ENCODE assay signal across 15 cellular contexts in the genomic region with DNA sequence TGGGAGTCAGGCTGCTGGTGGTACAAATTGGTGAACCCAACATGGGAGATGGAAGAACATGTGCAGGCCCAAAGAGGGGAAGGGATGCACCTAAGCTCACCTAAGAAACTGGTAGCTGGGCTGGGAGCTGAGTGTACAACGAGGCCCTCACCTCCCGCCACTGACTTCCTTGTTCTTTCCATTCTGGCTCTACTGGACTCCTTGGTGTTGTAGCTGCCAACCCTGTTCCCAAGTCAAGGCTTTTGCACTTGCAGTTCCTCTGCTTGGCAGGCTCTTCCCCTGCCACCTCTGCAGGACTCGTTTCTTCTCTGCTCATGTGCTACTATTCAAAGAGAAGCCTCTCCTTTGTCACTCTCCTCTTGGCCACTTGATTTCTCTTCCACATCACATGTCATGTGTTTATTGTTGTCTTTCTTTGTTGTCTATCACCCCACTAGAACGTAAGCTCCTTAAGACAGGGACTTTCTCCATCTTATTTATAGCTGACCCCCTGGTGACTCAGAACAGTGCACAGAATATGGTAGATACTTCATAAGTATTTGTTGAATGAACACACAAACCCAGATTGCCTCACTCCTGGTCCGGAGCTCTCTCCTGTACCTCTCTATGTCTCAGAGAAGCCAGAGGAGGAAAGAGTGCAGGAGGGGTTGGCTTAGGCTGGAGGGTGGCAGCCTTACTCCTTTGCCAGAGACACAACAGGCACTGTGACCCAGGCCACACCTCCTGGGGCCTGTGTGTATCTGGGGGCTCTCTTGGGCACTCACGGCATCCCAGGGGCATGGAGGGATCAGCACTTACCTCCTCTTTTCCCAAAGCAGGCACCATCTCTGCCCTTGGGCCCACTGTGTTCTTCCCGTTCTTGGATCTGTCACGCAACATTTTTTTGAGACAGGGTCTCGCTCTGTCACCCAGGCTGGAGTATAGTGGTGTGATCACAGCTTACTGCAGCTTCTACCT. TPM values are rescaled to one million over a fixed set of nuclear protein-coding genes. Genes with fewer than 3 reads are reported as not detected.
A peak's percentile ranks its signal among the peaks of the same experiment; 100 is the strongest.
DNase-seq lines count a peak whose midpoint lies in the region; ATAC-seq and TF ChIP-seq lines count a peak whose summit lies in the region.
"Had no signal": no experiment of that assay in that cellular context is flagged by ENCODE, and none has a peak within 500 bp of the region (broad histone marks: within the 10 kb centered on the region; RNA-seq: fewer than 3 reads in every experiment).

No MANE protein-coding gene starts in this region.

- peak overlapping the region; percentile 75 for H4K5ac ChIP-seq in IMR-90 (ENCODE audit: low read depth, low read length)

- H3K4me3 ChIP-seq in ACC112 (ENCODE audit: low read depth, low read length) (no peak overlapping the region; the same call in 1 of the 2 replicates), IMR-90 (ENCODE audit: insufficient read depth, low read depth, low read length) (no peak overlapping the region), colonic mucosa (no peak overlapping the region), mucosa of stomach (ENCODE audit: low read length) (no peak overlapping the region)
- H3K4me3 ChIP-seq: heart left ventricle, K562 had no signal

- peak overlapping the region; percentile 76; the same call in 1 of the 2 replicates for H3K23ac ChIP-seq in IMR-90 (ENCODE audit: low read depth, low read length)

- in situ Hi-C loops in IMR-90 (cut with MboI; ENCODE audit: low sequenced_read_pairs): no loop called here

- no peaks in the 10 kb centered on the region for H4K20me1 ChIP-seq in IMR-90 (ENCODE audit: insufficient read depth, low read length)

- dilution Hi-C loops in IMR-90 (cut with HindIII; ENCODE audit: low sequenced_read_pairs, unreplicated experiment): no loop called here

- H3K27ac ChIP-seq in ACC112 (ENCODE audit: low read depth, low read length) (peak overlapping the region; percentile 87), IMR-90 (ENCODE audit: insufficient read depth, low read length) (peak overlapping the region; percentile 55), colonic mucosa (peak overlapping the region; percentile 74)
- H3K27ac ChIP-seq: heart left ventricle had no signal

- H3K4ac ChIP-seq in IMR-90 (ENCODE audit: low read depth, low read length): peak overlapping the region; percentile 87

- peak overlapping the region; percentile 89 for H4K91ac ChIP-seq in IMR-90 (ENCODE audit: insufficient read depth, low read depth, low read length)

- no peak for TF ChIP-seq RAD21 in IMR-90 (IDR thresholded peaks at IDR 0.05; ENCODE audit: low read length)

- peaks cover 29% of the 10 kb centered on the region for H3K9me1 ChIP-seq in IMR-90 (ENCODE audit: insufficient read depth, low read length)

- intact Hi-C loops in IMR-90 (cut with micrococcal nuclease) (no loop called here), colonic mucosa (cut with DNase I) (no loop called here)

- no TSS peak for BruUV-seq in IMR-90 (replicated peaks; lab: Mats Ljungman, UMichigan)

- POLR2A ChIA-PET in IMR-90 (lab: Charles Lee; ENCODE audit: unreplicated experiment): interaction anchor here (0.6 kb wide), 1 partner anchor 29 kb away, joined by 3 read pairs; no protein-coding TSS in a partner anchor

- ATAC-seq in IMR-90 (ENCODE audit: low read depth) (peak; percentile 66), GM21723 (IDR thresholded peaks at IDR 0.05; ENCODE audit: unreplicated experiment) (no peak), HG03108 (IDR thresholded peaks at IDR 0.05; ENCODE audit: unreplicated experiment) (no peak)
- ATAC-seq: K562, left lobe of liver had no signal

- H2AFZ ChIP-seq in ACC112 (ENCODE audit: low read length, unreplicated experiment): peak overlapping the region; percentile 36
- H2AFZ ChIP-seq in IMR-90 (replicated peaks; ENCODE audit: low read length, poor library complexity): peak overlapping the region; percentile 86

- peak overlapping the region; percentile 72 for H2AK5ac ChIP-seq in IMR-90 (ENCODE audit: low read depth, low read length)

- no peak for TF ChIP-seq CTCF in IMR-90 (conservative IDR thresholded peaks at IDR 0.05; ENCODE audit: low read depth, low read length)
- TF ChIP-seq CTCF in colonic mucosa (IDR thresholded peaks at IDR 0.05): no peak

- TF ChIP-seq POLR2A in IMR-90 (IDR thresholded peaks at IDR 0.05; ENCODE audit: low read depth, low read length): peak; percentile 48; the same call in 1 of the 2 replicates

- DNase-seq in IMR-90 (peak; percentile 85), colonic mucosa (peak; percentile 38), activated gamma-delta T cell (lab: John Stamatoyannopoulos, UW) (no peak), GOT3 (lab: John Stamatoyannopoulos, UW) (no peak)
- DNase-seq: activated CD4-positive, alpha-beta memory T cell treated with anti-CD3 and anti-CD28 coated beads, Interleukin-2, amount 10 ng/mL, durations not matched to agents 7 days and 5 days; endodermal cell; NCI-H1930; NCI-H82 had no signal

- H3K9me3 ChIP-seq in IMR-90 (ENCODE audit: control insufficient read depth, insufficient read depth, low read length): no peaks in the 10 kb centered on the region
- no peaks in the 10 kb centered on the region for H3K9me3 ChIP-seq in colonic mucosa
- H3K9me3 ChIP-seq in mucosa of stomach (ENCODE audit: control insufficient read depth, low read length): no peaks in the 10 kb centered on the region
- H3K9me3 ChIP-seq: heart left ventricle had no signal

- H3K18ac ChIP-seq in IMR-90 (ENCODE audit: low read depth, low read length): peak overlapping the region; percentile 81

- H2BK120ac ChIP-seq in IMR-90 (ENCODE audit: low read depth, low read length): peak overlapping the region; percentile 89

- no peaks in the 10 kb centered on the region for H3K27me3 ChIP-seq in ACC112 (ENCODE audit: insufficient read depth, low read length)
- no peaks in the 10 kb centered on the region for H3K27me3 ChIP-seq in IMR-90 (ENCODE audit: control insufficient read depth, insufficient read depth, low read length)
- H3K27me3 ChIP-seq in colonic mucosa: no peaks in the 10 kb centered on the region
- H3K27me3 ChIP-seq in mucosa of stomach (ENCODE audit: control insufficient read depth, insufficient read depth, low read length): no peaks in the 10 kb centered on the region
- H3K27me3 ChIP-seq: heart left ventricle had no signal

- H3K79me2 ChIP-seq in ACC112 (ENCODE audit: control insufficient read depth, insufficient read depth, low read length, unreplicated experiment): no peaks in the 10 kb centered on the region

- H3K4me1 ChIP-seq in ACC112 (ENCODE audit: control insufficient read depth, insufficient read depth, low read length, unreplicated experiment): peaks cover 22% of the 10 kb centered on the region
- peaks cover 18% of the 10 kb centered on the region for H3K4me1 ChIP-seq in IMR-90 (ENCODE audit: control insufficient read depth, insufficient read depth, low read length)
- no peaks in the 10 kb centered on the region for H3K4me1 ChIP-seq in colonic mucosa
- H3K4me1 ChIP-seq in mucosa of stomach (ENCODE audit: control insufficient read depth, insufficient read depth, low read length): peaks cover 62% of the 10 kb centered on the region

- H3K36me3 ChIP-seq in ACC112 (ENCODE audit: insufficient read depth, low read length) (no peaks in the 10 kb centered on the region), IMR-90 (ENCODE audit: control insufficient read depth, insufficient read depth, low read length) (no peaks in the 10 kb centered on the region), colonic mucosa (no peaks in the 10 kb centered on the region), mucosa of stomach (ENCODE audit: control insufficient read depth, insufficient read depth, low read length) (no peaks in the 10 kb centered on the region)
- H3K36me3 ChIP-seq: heart left ventricle had no signal

- peak overlapping the region; percentile 66 for H3K14ac ChIP-seq in IMR-90 (replicated peaks; ENCODE audit: low read depth, low read length)

- H3K9ac ChIP-seq in IMR-90 (ENCODE audit: low read depth, low read length) (no peak overlapping the region), colonic mucosa (ENCODE audit: low read depth in 2 of 2, low read length in 2 of 2) (peak overlapping the region in 1 of 2 donors; percentile 64), mucosa of stomach (ENCODE audit: low read length) (peak overlapping the region; percentile 54)

- H3K79me1 ChIP-seq in IMR-90 (ENCODE audit: low read depth in 1 of 2, low read length in 2 of 2): peaks cover 0 to 3% of the 10 kb centered on the region in 2 experiments; a peak in 1 of 4 replicates

- H2BK20ac ChIP-seq in IMR-90 (ENCODE audit: low read depth, low read length): peak overlapping the region; percentile 86

- H3K56ac ChIP-seq in IMR-90 (ENCODE audit: extremely low read depth, insufficient read depth, low read length): peak overlapping the region; percentile 34; the same call in 1 of the 2 replicates

- H3K4me2 ChIP-seq in IMR-90 (ENCODE audit: low read depth, low read length): peak overlapping the region; percentile 31; the same call in 1 of the 2 replicates

- WGBS in IMR-90 (ENCODE audit: extremely low coverage in 2 of 2, insufficient read length in 1 of 2), 2 experiments: 100% methylated on average over 1 of the region's 9 CpGs; no CpG with 5 or more reads in 1 of the 2 experiments

- H2BK15ac ChIP-seq in IMR-90 (ENCODE audit: low read depth, low read length): peak overlapping the region; percentile 32

- peak overlapping the region; percentile 92 for H2AK9ac ChIP-seq in IMR-90 (replicated peaks; ENCODE audit: low read depth, low read length, poor library complexity)

- peak overlapping the region; percentile 58 to 87 for H4K8ac ChIP-seq in IMR-90 (ENCODE audit: low read depth in 2 of 2, low read length in 2 of 2)

- peak overlapping the region; percentile 98 for H2BK5ac ChIP-seq in IMR-90 (ENCODE audit: low read depth, low read length, poor library complexity, severe bottlenecking)

- CTCF ChIA-PET in IMR-90 (lab: Yijun Ruan, JAX): interaction anchor here (0.6 to 1.3 kb wide), 3 partner anchors 9 to 55 kb away, joined by 3 to 7 read pairs (median 4); partner anchors contain the start of gene NFX1

RNA-seq across cellular contexts. Expression of gene SPINK4, which starts 5.2 kb away (rescaled TPM):
- total RNA-seq in IMR-90 (2012; rRNA removed): not detected in 2 replicates
- polyA plus RNA-seq in IMR-90 (2012; rRNA removed): not detected in 2 replicates
- polyA plus RNA-seq in IMR-90 (2012; cell fraction: cytosol; rRNA removed): not detected in 2 replicates
- polyA plus RNA-seq in IMR-90 (2012; cell fraction: nucleus; rRNA removed; ENCODE audit: low replicate concordance): not detected in 2 replicates
- total RNA-seq in colonic mucosa: 100 to 1,000 TPM; 212 to 214 TPM
- total RNA-seq: activated CD4-positive, alpha-beta memory T cell treated with anti-CD3 and anti-CD28 coated beads, Interleukin-2, amount 10 ng/mL, durations not matched to agents 7 days and 5 days; heart left ventricle; left lobe of liver had no signal
- polyA plus RNA-seq: heart left ventricle had no signal

RNA-seq across cellular contexts. Expression of gene BAG1, which starts 29.7 kb away (rescaled TPM):
- total RNA-seq in IMR-90 (2012; rRNA removed) (4.5 and 8.3 TPM in 2 replicates), colonic mucosa (100 to 1,000 TPM; 117 to 122 TPM)
- 20.4 and 20.9 TPM in 2 replicates for polyA plus RNA-seq in IMR-90 (2012; rRNA removed)
- polyA plus RNA-seq in IMR-90 (2012; cell fraction: cytosol; rRNA removed): 25.9 and 61.7 TPM in 2 replicates
- 13.3 and 25.4 TPM in 2 replicates for polyA plus RNA-seq in IMR-90 (2012; cell fraction: nucleus; rRNA removed; ENCODE audit: low replicate concordance)

RNA-seq across cellular contexts. Expression of gene CHMP5, which starts 30.1 kb away (rescaled TPM):
- total RNA-seq in IMR-90 (2012; rRNA removed) (70.6 and 95.5 TPM in 2 replicates), colonic mucosa (10 to 100 TPM; 60.3 to 97.0 TPM)
- polyA plus RNA-seq in IMR-90 (2012; rRNA removed): 70.2 and 80.8 TPM in 2 replicates
- polyA plus RNA-seq in IMR-90 (2012; cell fraction: cytosol; rRNA removed): 14.6 and 19.1 TPM in 2 replicates
- 4.9 and 27.8 TPM in 2 replicates for polyA plus RNA-seq in IMR-90 (2012; cell fraction: nucleus; rRNA removed; ENCODE audit: low replicate concordance)

RNA-seq across cellular contexts. Expression of gene NFX1, which starts 55.5 kb away (rescaled TPM):
- total RNA-seq in IMR-90 (2012; rRNA removed) (36.0 and 36.9 TPM in 2 replicates), colonic mucosa (10 to 100 TPM; 27.6 to 31.3 TPM)
- polyA plus RNA-seq in IMR-90 (2012; rRNA removed): 25.3 and 27.0 TPM in 2 replicates
- 10.8 and 23.4 TPM in 2 replicates for polyA plus RNA-seq in IMR-90 (2012; cell fraction: cytosol; rRNA removed)
- polyA plus RNA-seq in IMR-90 (2012; cell fraction: nucleus; rRNA removed; ENCODE audit: low replicate concordance): 31.3 and 53.5 TPM in 2 replicates

Comparison
In these comparisons a context has a peak if more than half of its experiments do, and no peak if none do; other contexts are left out.
1. DNase-seq: peak in IMR-90 (single experiment) and colonic mucosa (single experiment); none in activated gamma-delta T cell (single experiment) and GOT3 (single experiment).
2. RNA of gene SPINK4, which starts 5.2 kb away (total RNA-seq): 212 to 214 TPM in colonic mucosa; not detected in IMR-90; every median in the first group is over 100 times any median in the second.
3. RNA of gene BAG1, which starts 29.7 kb away (total RNA-seq): 117 to 122 TPM in colonic mucosa; 4.5 to 8.3 TPM in IMR-90; every median in the first group is over 10 times any median in the second.
4. Peak in every context shown above with its lines, with median percentiles within 50 percentile points of each other: H3K27ac ChIP-seq.